Comparison of ENCODE assay signal across 12 cellular contexts in the genomic region with DNA sequence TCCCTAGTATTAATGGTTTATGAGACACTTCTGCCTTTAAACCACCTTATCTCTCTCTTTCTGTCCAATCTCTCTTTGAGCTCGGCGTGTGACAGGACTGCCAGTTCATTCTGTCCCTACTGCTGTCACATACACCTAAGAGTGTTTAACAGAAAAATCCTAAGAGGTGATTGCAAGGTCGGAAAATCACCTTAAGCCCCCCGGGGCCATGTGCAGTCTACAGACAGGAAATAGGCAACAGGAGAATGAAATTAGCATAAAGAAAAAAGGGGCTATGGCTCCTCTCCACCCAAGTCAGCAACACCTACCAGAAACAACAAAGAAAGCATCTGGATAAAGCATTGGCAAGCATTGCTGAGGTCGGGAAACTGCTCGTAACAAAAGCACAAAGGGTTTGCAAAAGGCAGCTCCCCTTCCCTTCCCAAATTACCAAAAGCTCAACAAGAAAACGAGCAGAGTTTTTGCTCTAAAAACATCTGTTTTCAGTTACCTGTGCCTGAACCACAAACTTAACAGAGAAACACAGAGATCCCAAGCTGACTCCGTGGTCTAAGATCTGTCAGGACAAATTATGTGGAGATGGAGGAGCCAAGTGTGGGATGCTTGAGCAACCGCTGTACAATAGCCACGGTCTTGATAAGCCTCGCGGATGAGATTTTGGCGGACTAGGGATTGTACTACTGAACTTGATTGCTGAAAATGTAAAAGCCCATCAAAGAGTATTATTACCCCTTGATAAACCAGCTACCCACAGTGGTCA. TPM values are rescaled to one million over a fixed set of nuclear protein-coding genes. Genes with fewer than 3 reads are reported as not detected.
DNase-seq lines count a peak whose midpoint lies in the region; ATAC-seq and TF ChIP-seq lines count a peak whose summit lies in the region.
"Had no signal": no experiment of that assay in that cellular context is flagged by ENCODE, and none has a peak within 500 bp of the region (broad histone marks: within the 10 kb centered on the region; RNA-seq: fewer than 3 reads in every experiment).

No MANE protein-coding gene starts in this region.

- H3K36me3 Mint-ChIP-seq in activated T-helper 1 cell treated with anti-CD3 and anti-CD28 coated beads, Interleukin-12 subunit alpha, Interleukin-12 subunit beta, Interleukin-2, Interleukin-4 antibody, amounts not matched to agents 30 ng/mL and 10 ng/mL and 1 ng/mL, durations not matched to agents 14 hours and 24 hours and 36 hours (ENCODE audit: low read depth) = peaks cover 27% of the 10 kb centered on the region
- H3K36me3 Mint-ChIP-seq in naive B cell = peaks cover 5 to 9% of the 10 kb centered on the region in 2 donors

- peaks cover 0 to 9% (median 0%) of the 10 kb centered on the region in 4 donors for H3K4me1 ChIP-seq in tibial artery
- H3K4me1 ChIP-seq: prostate gland had no signal

- intact Hi-C loops in activated T-helper 1 cell treated with anti-CD3 and anti-CD28 coated beads, Interleukin-12 subunit alpha, Interleukin-12 subunit beta, Interleukin-2, Interleukin-4 antibody, amounts not matched to agents 30 ng/mL and 10 ng/mL and 1 ng/mL, durations not matched to agents 14 hours and 24 hours and 36 hours (cut with micrococcal nuclease) = no loop called here
- intact Hi-C loops in tibial artery (cut with DNase I; ENCODE audit: low total_unique reads) = no loop called here

- peak overlapping the region; percentile 77 for H3K27ac Mint-ChIP-seq in activated T-helper 1 cell treated with anti-CD3 and anti-CD28 coated beads, Interleukin-12 subunit alpha, Interleukin-12 subunit beta, Interleukin-2, Interleukin-4 antibody, amounts not matched to agents 30 ng/mL and 10 ng/mL and 1 ng/mL, durations not matched to agents 14 hours and 24 hours and 36 hours
- H3K27ac Mint-ChIP-seq in naive B cell = peak overlapping the region; percentile 14 to 87 (median 71)

- no peaks in the 10 kb centered on the region for H3K9me3 ChIP-seq in tibial artery
- H3K9me3 ChIP-seq: prostate gland had no signal

- H3K4me3 ChIP-seq in HFF-Myc (replicated peaks; ENCODE audit: low read depth, low read length) (no peak overlapping the region), tibial artery (no peak overlapping the region)
- H3K4me3 ChIP-seq: prostate gland had no signal

- TF ChIP-seq CTCF in HFF-Myc (IDR thresholded peaks at IDR 0.05; ENCODE audit: low read depth, low read length, missing control alignments) (no peak), tibial artery (IDR thresholded peaks at IDR 0.05) (no peak)

- ATAC-seq in naive B cell (ENCODE audit: low read depth in 2 of 2) = no peak
- no peak for ATAC-seq in GM21528 (IDR thresholded peaks at IDR 0.05; ENCODE audit: low FRiP score, unreplicated experiment)

- H3K36me3 ChIP-seq in tibial artery = no peaks in the 10 kb centered on the region
- H3K36me3 ChIP-seq: prostate gland had no signal

- H3K4me1 Mint-ChIP-seq in activated T-helper 1 cell treated with anti-CD3 and anti-CD28 coated beads, Interleukin-12 subunit alpha, Interleukin-12 subunit beta, Interleukin-2, Interleukin-4 antibody, amounts not matched to agents 30 ng/mL and 10 ng/mL and 1 ng/mL, durations not matched to agents 14 hours and 24 hours and 36 hours (ENCODE audit: low read depth) = peaks cover 76% of the 10 kb centered on the region
- peaks cover 64 to 92% (median 76%) of the 10 kb centered on the region in 3 donors for H3K4me1 Mint-ChIP-seq in naive B cell

- no peak overlapping the region for H3K27ac ChIP-seq in tibial artery
- H3K27ac ChIP-seq: prostate gland had no signal

- peak; percentile 49 for DNase-seq in EH (ENCODE audit: low read depth)
- DNase-seq in HFF-Myc (ENCODE audit: extremely low read depth, low read depth) = peak; percentile 84
- no peak for DNase-seq in activated T-helper 1 cell treated with anti-CD3 and anti-CD28 coated beads, Interleukin-12 subunit alpha, Interleukin-12 subunit beta, Interleukin-2, Interleukin-4 antibody, amounts not matched to agents 30 ng/mL and 10 ng/mL and 1 ng/mL, durations not matched to agents 14 hours and 24 hours and 36 hours (ENCODE audit: low spot score)
- DNase-seq in naive B cell = no peak
- DNase-seq in epidermal melanocyte (ENCODE audit: insufficient read length, low spot score) = no peak
- no peak for DNase-seq in tibial artery
- DNase-seq in NCI-H2196 (lab: John Stamatoyannopoulos, UW; ENCODE audit: unreplicated experiment) = no peak
- DNase-seq: cerebellar nuclear complex, NCI-H345, T-helper 9 cell had no signal

- no peaks in the 10 kb centered on the region for H3K27me3 Mint-ChIP-seq in activated T-helper 1 cell treated with anti-CD3 and anti-CD28 coated beads, Interleukin-12 subunit alpha, Interleukin-12 subunit beta, Interleukin-2, Interleukin-4 antibody, amounts not matched to agents 30 ng/mL and 10 ng/mL and 1 ng/mL, durations not matched to agents 14 hours and 24 hours and 36 hours (ENCODE audit: insufficient read depth)
- no peaks in the 10 kb centered on the region for H3K27me3 Mint-ChIP-seq in naive B cell

- no peaks in the 10 kb centered on the region for H3K27me3 ChIP-seq in tibial artery

- H3K9me3 Mint-ChIP-seq in activated T-helper 1 cell treated with anti-CD3 and anti-CD28 coated beads, Interleukin-12 subunit alpha, Interleukin-12 subunit beta, Interleukin-2, Interleukin-4 antibody, amounts not matched to agents 30 ng/mL and 10 ng/mL and 1 ng/mL, durations not matched to agents 14 hours and 24 hours and 36 hours = no peaks in the 10 kb centered on the region
- H3K9me3 Mint-ChIP-seq in naive B cell = no peaks in the 10 kb centered on the region

- H3K4me3 Mint-ChIP-seq in activated T-helper 1 cell treated with anti-CD3 and anti-CD28 coated beads, Interleukin-12 subunit alpha, Interleukin-12 subunit beta, Interleukin-2, Interleukin-4 antibody, amounts not matched to agents 30 ng/mL and 10 ng/mL and 1 ng/mL, durations not matched to agents 14 hours and 24 hours and 36 hours = peak overlapping the region; percentile 24
- peak overlapping the region in 6 of 8 donors; percentile 28 to 68 (median 45) for H3K4me3 Mint-ChIP-seq in naive B cell

RNA-seq across cellular contexts. Expression of a gene that starts 30.4 kb away (rescaled TPM):
- 153 and 159 TPM in 2 replicates for total RNA-seq in activated T-helper 1 cell treated with anti-CD3 and anti-CD28 coated beads, Interleukin-12 subunit alpha, Interleukin-12 subunit beta, Interleukin-2, Interleukin-4 antibody, amounts not matched to agents 30 ng/mL and 10 ng/mL and 1 ng/mL, durations not matched to agents 14 hours and 24 hours and 36 hours
- 100 to 1,000 TPM; 107 to 176 (median 141) TPM for polyA plus RNA-seq in naive B cell (ENCODE audit: low read depth in 6 of 6)

Comparison
In these comparisons a context has a peak if more than half of its experiments do, and no peak if none do; other contexts are left out.
1. DNase-seq: peak in EH (single experiment) and HFF-Myc (single experiment); none in activated T-helper 1 cell treated with anti-CD3 and anti-CD28 coated beads, Interleukin-12 subunit alpha, Interleukin-12 subunit beta, Interleukin-2, Interleukin-4 antibody, amounts not matched to agents 30 ng/mL and 10 ng/mL and 1 ng/mL, durations not matched to agents 14 hours and 24 hours and 36 hours (single experiment), naive B cell (single experiment), epidermal melanocyte (single experiment), tibial artery (0 of 2) and NCI-H2196 (single experiment).